ENCODE assay signal across 1 cellular context in genomic region chr3:146156060-146156459, GRCh38.
TF ChIP-seq lines count a peak whose summit lies in the region.

No MANE protein-coding gene starts in this region.

TF ChIP-seq in GM23338, 12 proteins besides CTCF, POLR2A, EP300 and RAD21 (continued from another document):
- no peak for TF ChIP-seq REST (IDR thresholded peaks at IDR 0.05; ENCODE audit: unreplicated experiment)
- TF ChIP-seq ZNF114 (CRISPR knock-in tag; IDR thresholded peaks at IDR 0.05) = no peak
- TF ChIP-seq CREB1 (CRISPR knock-in tag; IDR thresholded peaks at IDR 0.05; ENCODE audit: low read depth) = no peak
- TF ChIP-seq JUNB (IDR thresholded peaks at IDR 0.05; ENCODE audit: unreplicated experiment) = no peak
- TF ChIP-seq EZH2phosphoT487 (IDR thresholded peaks at IDR 0.05; ENCODE audit: unreplicated experiment) = no peak
- TF ChIP-seq POLR2AphosphoS5 (IDR thresholded peaks at IDR 0.05; ENCODE audit: low read depth) = no peak
- TF ChIP-seq STAT1 (IDR thresholded peaks at IDR 0.05; ENCODE audit: unreplicated experiment) = no peak
- no peak for TF ChIP-seq EZH2 (IDR thresholded peaks at IDR 0.05; ENCODE audit: low read depth, unreplicated experiment)
- TF ChIP-seq ETS1 (IDR thresholded peaks at IDR 0.05) = no peak
- no peak for TF ChIP-seq NANOG (IDR thresholded peaks at IDR 0.05; ENCODE audit: borderline replicate concordance)
